14 cellular contexts compared by ENCODE assay signal in the genomic region with DNA sequence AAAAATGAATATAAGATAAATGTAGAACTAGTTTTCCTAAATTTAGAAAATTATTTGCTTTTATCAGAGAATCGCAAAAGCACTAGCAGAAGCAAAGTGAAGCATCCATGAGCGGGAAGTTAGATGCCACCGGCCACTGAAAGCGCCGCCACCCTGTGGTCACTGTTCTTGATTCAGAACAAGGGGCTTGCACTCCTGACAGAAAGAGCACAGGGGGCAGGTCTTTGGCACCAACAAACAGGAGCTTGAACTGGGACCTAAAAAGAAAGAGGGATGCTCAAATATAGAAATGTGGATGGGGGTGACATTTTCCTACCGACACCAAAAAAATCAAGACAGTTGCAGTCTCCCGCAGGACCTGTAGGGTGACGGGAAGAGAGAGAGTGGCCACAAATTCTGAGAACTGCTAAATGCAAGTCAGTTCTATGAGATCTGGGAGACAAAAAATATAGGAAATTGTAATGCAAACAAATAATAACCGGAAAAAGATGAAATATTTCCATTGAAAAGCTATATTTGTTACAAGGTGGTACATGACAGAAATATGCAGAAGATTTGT.
"Had no signal": no experiment of that assay in that cellular context is flagged by ENCODE, and none has a peak within 500 bp of the region (broad histone marks: within the 10 kb centered on the region; RNA-seq: fewer than 3 reads in every experiment).

No MANE protein-coding gene starts in this region.

- H3K9me3 ChIP-seq: ascending aorta, neutrophil, right atrium auricular region, thyroid gland, vagina had no signal

- H3K36me3 ChIP-seq: ascending aorta, neutrophil, right atrium auricular region, thyroid gland, vagina had no signal

- DNase-seq: activated CD4-positive, alpha-beta T cell treated with anti-CD3 and anti-CD28 coated beads, Interleukin-2, amount 10 ng/mL, durations not matched to agents 7 days and 5 days; activated CD4-positive, CD25-positive, alpha-beta regulatory T cell; activated CD8-positive, alpha-beta memory T cell treated with anti-CD3 and anti-CD28 coated beads for 24 hours; activated naive CD4-positive, alpha-beta T cell treated with Interleukin-2 at 50 U/mL for 16 hours; activated naive CD8-positive, alpha-beta T cell treated with anti-CD3 and anti-CD28 coated beads, Interleukin-2, amount 50 U/mL, for 24 hours; dorsolateral prefrontal cortex; foreskin melanocyte; small intestine; thyroid gland had no signal

- FAIRE-seq: bronchial epithelial cell, small intestine had no signal

- H3K27me3 Mint-ChIP-seq: activated CD4-positive, alpha-beta T cell treated with anti-CD3 and anti-CD28 coated beads, Interleukin-2, amount 10 ng/mL, durations not matched to agents 7 days and 5 days; activated naive CD8-positive, alpha-beta T cell treated with anti-CD3 and anti-CD28 coated beads, Interleukin-2, amount 50 U/mL, for 24 hours had no signal

- H3K27ac Mint-ChIP-seq: activated CD4-positive, alpha-beta T cell treated with anti-CD3 and anti-CD28 coated beads, Interleukin-2, amount 10 ng/mL, durations not matched to agents 7 days and 5 days; activated naive CD8-positive, alpha-beta T cell treated with anti-CD3 and anti-CD28 coated beads, Interleukin-2, amount 50 U/mL, for 24 hours had no signal

- H3K4me3 Mint-ChIP-seq: activated CD4-positive, alpha-beta T cell treated with anti-CD3 and anti-CD28 coated beads, Interleukin-2, amount 10 ng/mL, durations not matched to agents 7 days and 5 days; activated naive CD8-positive, alpha-beta T cell treated with anti-CD3 and anti-CD28 coated beads, Interleukin-2, amount 50 U/mL, for 24 hours had no signal

- ATAC-seq: activated naive CD8-positive, alpha-beta T cell treated with anti-CD3 and anti-CD28 coated beads, Interleukin-2, amount 50 U/mL, for 24 hours had no signal

- H3K4me3 ChIP-seq: ascending aorta, dorsolateral prefrontal cortex, right atrium auricular region, thyroid gland, vagina had no signal

- H3K27me3 ChIP-seq: ascending aorta, dorsolateral prefrontal cortex, neutrophil, right atrium auricular region, thyroid gland, vagina had no signal

- H3K27ac ChIP-seq: ascending aorta, neutrophil, right atrium auricular region, thyroid gland, vagina had no signal

- H3K4me1 ChIP-seq: ascending aorta, right atrium auricular region, thyroid gland, vagina had no signal

- H3K4me1 Mint-ChIP-seq: activated CD4-positive, alpha-beta T cell treated with anti-CD3 and anti-CD28 coated beads, Interleukin-2, amount 10 ng/mL, durations not matched to agents 7 days and 5 days; activated naive CD8-positive, alpha-beta T cell treated with anti-CD3 and anti-CD28 coated beads, Interleukin-2, amount 50 U/mL, for 24 hours had no signal
